14 cellular contexts compared by ENCODE assay signal in the genomic region with DNA sequence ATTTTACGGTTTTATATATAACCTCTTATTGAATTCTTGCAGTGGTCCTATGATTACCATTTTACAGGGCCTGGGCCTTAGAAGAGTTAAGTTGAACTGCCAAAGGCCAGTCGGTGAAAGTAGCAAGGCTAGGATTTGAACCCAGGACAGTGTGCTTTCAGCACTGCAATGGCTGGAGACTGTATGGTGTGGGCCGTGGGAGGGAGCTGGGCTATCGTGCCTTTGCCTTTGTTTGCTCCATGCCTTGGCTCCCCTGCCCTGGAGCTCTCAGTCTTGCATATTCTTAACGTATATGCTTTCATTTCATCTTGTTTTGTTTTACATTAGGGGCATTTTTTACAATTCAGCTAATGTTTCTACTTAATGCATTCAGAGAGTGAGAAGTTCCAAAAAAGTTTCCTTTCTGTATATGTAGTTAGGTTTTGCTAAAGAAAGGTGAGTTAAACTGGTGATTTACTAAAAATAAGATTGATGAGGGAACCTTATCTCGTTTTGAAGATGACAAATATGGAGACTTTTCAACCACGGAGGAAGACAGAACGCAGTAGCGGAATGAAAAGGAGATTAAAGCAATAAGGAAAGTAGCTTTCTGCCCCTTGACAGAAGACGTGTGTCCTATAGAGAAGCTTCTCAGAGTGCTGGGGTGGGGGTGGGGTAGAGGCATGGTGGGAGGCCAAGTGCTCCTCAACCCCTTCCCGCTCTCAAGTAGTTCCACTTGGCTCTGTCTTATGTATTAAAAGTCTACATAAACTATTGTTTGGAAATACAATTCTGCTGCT.
DNase-seq lines count a peak whose midpoint lies in the region; ATAC-seq and TF ChIP-seq lines count a peak whose summit lies in the region.
"Had no signal": no experiment of that assay in that cellular context is flagged by ENCODE, and none has a peak within 500 bp of the region (broad histone marks: within the 10 kb centered on the region; RNA-seq: fewer than 3 reads in every experiment).

No MANE protein-coding gene starts in this region.

- H3K27me3 Mint-ChIP-seq in CD8-positive, alpha-beta T cell (ENCODE audit: low read depth), result no peaks in the 10 kb centered on the region
- no peaks in the 10 kb centered on the region for H3K27me3 Mint-ChIP-seq in activated T-cell treated with anti-CD3 and anti-CD28 coated beads, Interleukin-2, amount 50 U/mL, for 72 hours (ENCODE audit: low read depth)
- H3K27me3 Mint-ChIP-seq in naive thymus-derived CD4-positive, alpha-beta T cell, result no peaks in the 10 kb centered on the region

- peak overlapping the region; percentile 56 for H3K27ac Mint-ChIP-seq in CD8-positive, alpha-beta T cell
- peak overlapping the region; percentile 97 for H3K27ac Mint-ChIP-seq in activated T-cell treated with anti-CD3 and anti-CD28 coated beads, Interleukin-2, amount 50 U/mL, for 72 hours
- peak overlapping the region; percentile 66 to 98 (median 90) for H3K27ac Mint-ChIP-seq in naive thymus-derived CD4-positive, alpha-beta T cell

- no peak overlapping the region for H3K27ac ChIP-seq in CD8-positive, alpha-beta T cell (ENCODE audit: low read depth, low read length)
- peak overlapping the region; percentile 41 for H3K27ac ChIP-seq in naive thymus-derived CD4-positive, alpha-beta T cell (ENCODE audit: low read depth, low read length)
- H3K27ac ChIP-seq: BLaER1 had no signal

- H3K4me1 ChIP-seq in CD8-positive, alpha-beta T cell (ENCODE audit: insufficient read depth, low read length), result peaks cover 58% of the 10 kb centered on the region
- H3K4me1 ChIP-seq in naive thymus-derived CD4-positive, alpha-beta T cell (ENCODE audit: control insufficient read depth in 2 of 2, insufficient read depth in 2 of 2, low read length in 2 of 2), result peaks cover 36 to 55% of the 10 kb centered on the region in 2 donors

- H3K4me3 Mint-ChIP-seq in CD8-positive, alpha-beta T cell, result peak overlapping the region; percentile 54
- H3K4me3 Mint-ChIP-seq in activated T-cell treated with anti-CD3 and anti-CD28 coated beads, Interleukin-2, amount 50 U/mL, for 72 hours, result peak overlapping the region; percentile 61 to 75
- H3K4me3 Mint-ChIP-seq in naive thymus-derived CD4-positive, alpha-beta T cell, result peak overlapping the region; percentile 53 to 77 (median 72)

- POLR2A ChIA-PET in CD8-positive, alpha-beta T cell (lab: Charles Lee), result no interaction called here
- POLR2A ChIA-PET in naive thymus-derived CD4-positive, alpha-beta T cell (lab: Charles Lee), result interaction anchor here (0.7 to 1.5 kb wide), 5 partner anchors 9 to 144 kb away, joined by 3 to 10 read pairs (median 5); no protein-coding TSS in a partner anchor

- peaks cover 59% of the 10 kb centered on the region for H3K4me1 Mint-ChIP-seq in CD8-positive, alpha-beta T cell (ENCODE audit: low read depth)
- peaks cover 92% of the 10 kb centered on the region for H3K4me1 Mint-ChIP-seq in activated T-cell treated with anti-CD3 and anti-CD28 coated beads, Interleukin-2, amount 50 U/mL, for 72 hours (ENCODE audit: low read depth)
- peaks cover 22 to 79% (median 71%) of the 10 kb centered on the region in 7 donors for H3K4me1 Mint-ChIP-seq in naive thymus-derived CD4-positive, alpha-beta T cell

- no peaks in the 10 kb centered on the region for H3K36me3 ChIP-seq in CD8-positive, alpha-beta T cell (ENCODE audit: insufficient read depth, low read length)
- no peaks in the 10 kb centered on the region for H3K36me3 ChIP-seq in naive thymus-derived CD4-positive, alpha-beta T cell (ENCODE audit: control insufficient read depth in 2 of 3, insufficient read depth in 3 of 3, low read length in 3 of 3)

- DNase-seq in CD8-positive, alpha-beta T cell, result no peak
- peak; percentile 53 to 61 for DNase-seq in activated T-cell treated with anti-CD3 and anti-CD28 coated beads, Interleukin-2, amount 50 U/mL, for 72 hours
- DNase-seq in naive thymus-derived CD4-positive, alpha-beta T cell, result peak in 2 of 9 donors; percentile 10 to 51
- DNase-seq in HUDEP-2 (lab: John Stamatoyannopoulos, UW; ENCODE audit: unreplicated experiment in 76 of 76), result no peak
- DNase-seq in Right ventricle myocardium superior, result no peak
- DNase-seq: KBM-7, NCI-H1930, NCI-H82, posterior cingulate gyrus, SIG-M5 had no signal

- H3K9me3 ChIP-seq in CD8-positive, alpha-beta T cell (ENCODE audit: low read length), result no peaks in the 10 kb centered on the region
- H3K9me3 ChIP-seq in naive thymus-derived CD4-positive, alpha-beta T cell (ENCODE audit: control insufficient read depth in 2 of 3, low read length in 3 of 3), result no peaks in the 10 kb centered on the region

- TF ChIP-seq CTCF in CD8-positive, alpha-beta T cell (IDR thresholded peaks at IDR 0.05), result no peak

- CTCF ChIA-PET in CD8-positive, alpha-beta T cell (lab: Charles Lee), result interaction anchor here (0.9 to 2.0 kb wide), 2 partner anchors 59 to 147 kb away, joined by 4 to 5 read pairs; no protein-coding TSS in a partner anchor
- CTCF ChIA-PET in naive thymus-derived CD4-positive, alpha-beta T cell (lab: Charles Lee), result interaction anchor here (1.0 to 3.2 kb wide), 2 partner anchors 9 to 147 kb away, joined by 3 to 16 read pairs; no protein-coding TSS in a partner anchor

- H3K4me3 ChIP-seq in CD8-positive, alpha-beta T cell (ENCODE audit: low read depth, low read length), result no peak overlapping the region
- peak overlapping the region; percentile 8 for H3K4me3 ChIP-seq in naive thymus-derived CD4-positive, alpha-beta T cell (ENCODE audit: low read length)
- H3K4me3 ChIP-seq: BLaER1 had no signal

- ATAC-seq in CD8-positive, alpha-beta T cell, result no peak
- ATAC-seq in HG02610 (IDR thresholded peaks at IDR 0.05; ENCODE audit: unreplicated experiment), result peak; percentile 59
- peak; percentile 51 to 54 for ATAC-seq in activated T-cell treated with anti-CD3 and anti-CD28 coated beads, Interleukin-2, amount 50 U/mL, for 72 hours (replicated peaks in 1 of 2)
- no peak for ATAC-seq in naive thymus-derived CD4-positive, alpha-beta T cell
- no peak for ATAC-seq in GM19324 (IDR thresholded peaks at IDR 0.05; ENCODE audit: low FRiP score, unreplicated experiment)
- ATAC-seq in GM21528 (IDR thresholded peaks at IDR 0.05; ENCODE audit: low FRiP score, unreplicated experiment), result no peak
- no peak for ATAC-seq in Right ventricle myocardium superior (ENCODE audit: poor library complexity)

- no peaks in the 10 kb centered on the region for H3K27me3 ChIP-seq in CD8-positive, alpha-beta T cell (ENCODE audit: insufficient read depth, low read length)
- H3K27me3 ChIP-seq in naive thymus-derived CD4-positive, alpha-beta T cell (ENCODE audit: control insufficient read depth in 2 of 2, insufficient read depth in 2 of 2, low read length in 2 of 2), result no peaks in the 10 kb centered on the region
- H3K27me3 ChIP-seq: BLaER1 had no signal

- peaks cover under 1% of the 10 kb centered on the region for H3K9me3 Mint-ChIP-seq in CD8-positive, alpha-beta T cell
- peaks cover 6 to 8% of the 10 kb centered on the region in 2 donors for H3K9me3 Mint-ChIP-seq in activated T-cell treated with anti-CD3 and anti-CD28 coated beads, Interleukin-2, amount 50 U/mL, for 72 hours
- H3K9me3 Mint-ChIP-seq in naive thymus-derived CD4-positive, alpha-beta T cell, result peaks cover 0 to 6% (median 2%) of the 10 kb centered on the region in 11 donors

- H3K36me3 Mint-ChIP-seq in CD8-positive, alpha-beta T cell, result no peaks in the 10 kb centered on the region
- H3K36me3 Mint-ChIP-seq in activated T-cell treated with anti-CD3 and anti-CD28 coated beads, Interleukin-2, amount 50 U/mL, for 72 hours (ENCODE audit: insufficient read depth in 2 of 2), result peaks cover 9 to 14% of the 10 kb centered on the region in 2 donors
- H3K36me3 Mint-ChIP-seq in naive thymus-derived CD4-positive, alpha-beta T cell, result peaks cover 0 to 38% (median 2%) of the 10 kb centered on the region in 5 donors

- intact Hi-C loops in CD8-positive, alpha-beta T cell (cut with DNase I, micrococcal nuclease), result loop anchor here (5.0 to 10.0 kb wide), 4 partner anchors 41 to 629 kb away; a partner anchor contains a TSS
- intact Hi-C loops in naive thymus-derived CD4-positive, alpha-beta T cell (cut with micrococcal nuclease), result no loop called here
- intact Hi-C loops in Right ventricle myocardium superior (cut with DNase I), result no loop called here

Comparison
In these comparisons a context has a peak if more than half of its experiments do, and no peak if none do; other contexts are left out.
1. ATAC-seq: peak in HG02610 (single experiment) and activated T-cell treated with anti-CD3 and anti-CD28 coated beads, Interleukin-2, amount 50 U/mL, for 72 hours (2 of 2); none in CD8-positive, alpha-beta T cell (single experiment), naive thymus-derived CD4-positive, alpha-beta T cell (single experiment), GM19324 (single experiment), GM21528 (single experiment) and Right ventricle myocardium superior (single experiment).
2. DNase-seq: peak in activated T-cell treated with anti-CD3 and anti-CD28 coated beads, Interleukin-2, amount 50 U/mL, for 72 hours (2 of 2); none in CD8-positive, alpha-beta T cell (0 of 7), HUDEP-2 (0 of 76) and Right ventricle myocardium superior (single experiment).
3. intact Hi-C loops: an anchor here in CD8-positive, alpha-beta T cell (5.0 to 10.0 kb wide); none called in naive thymus-derived CD4-positive, alpha-beta T cell and Right ventricle myocardium superior.
4. Peak in every context shown above with its lines, with median percentiles within 50 percentile points of each other: H3K27ac Mint-ChIP-seq and H3K4me3 Mint-ChIP-seq.